Comparison of ENCODE assay signal across 12 cellular contexts in genomic region chr4:86556791-86557415, GRCh38. TPM values are rescaled to one million over a fixed set of nuclear protein-coding genes. Genes with fewer than 3 reads are reported as not detected.
DNase-seq lines count a peak whose midpoint lies in the region; ATAC-seq and TF ChIP-seq lines count a peak whose summit lies in the region.
"Had no signal": no experiment of that assay in that cellular context is flagged by ENCODE, and none has a peak within 500 bp of the region (broad histone marks: within the 10 kb centered on the region; RNA-seq: fewer than 3 reads in every experiment).

No MANE protein-coding gene starts in this region.

- H3K36me3 Mint-ChIP-seq in GM23338 (ENCODE audit: low read depth) = no peaks in the 10 kb centered on the region
- no peaks in the 10 kb centered on the region for H3K36me3 Mint-ChIP-seq in activated naive CD8-positive, alpha-beta T cell treated with anti-CD3 and anti-CD28 coated beads for 36 hours

- DNase-seq in Caki2 (ENCODE audit: low read depth) (peak; percentile 54), GM23338 (ENCODE audit: low spot score) (no peak), NB4 (ENCODE audit: low read depth) (peak; percentile 71), fibroblast of peridontal ligament (ENCODE audit: extremely low read depth) (peak; percentile 25), COR-L47 (lab: John Stamatoyannopoulos, UW) (no peak)
- DNase-seq in activated naive CD8-positive, alpha-beta T cell treated with anti-CD3 and anti-CD28 coated beads for 36 hours = no peak
- no peak for DNase-seq in stimulated activated naive CD8-positive, alpha-beta T cell treated with anti-CD3 and anti-CD28 coated beads, Interleukin-15, amount 100 ng/mL, for 72 hours
- DNase-seq in activated CD4-positive, alpha-beta T cell treated with anti-CD3 and anti-CD28 coated beads, Interleukin-2, amount 50 U/mL, for 1 hour = no peak
- DNase-seq: body of pancreas; left lung; stimulated activated CD4-positive, alpha-beta T cell treated with anti-CD3 and anti-CD28 coated beads, Interleukin-15, amount 100 ng/mL, for 24 hours; upper lobe of left lung had no signal

- H3K27ac ChIP-seq in GM23338 (ENCODE audit: low read depth) = no peak overlapping the region
- H3K27ac ChIP-seq: body of pancreas, left lung, upper lobe of left lung had no signal

- TF ChIP-seq CTCF in GM23338 (conservative IDR thresholded peaks at IDR 0.05; ENCODE audit: low read depth in 2 of 2) = no peak
- TF ChIP-seq CTCF in NB4 (IDR thresholded peaks at IDR 0.05; ENCODE audit: low read depth, low read length) = no peak

- no peak for TF ChIP-seq POLR2A in NB4 (IDR thresholded peaks at IDR 0.05; ENCODE audit: extremely low read depth, insufficient read length)

- H3K4me3 Mint-ChIP-seq in GM23338 = no peak overlapping the region
- no peak overlapping the region for H3K4me3 Mint-ChIP-seq in activated naive CD8-positive, alpha-beta T cell treated with anti-CD3 and anti-CD28 coated beads for 36 hours
- no peak overlapping the region for H3K4me3 Mint-ChIP-seq in stimulated activated naive CD8-positive, alpha-beta T cell treated with anti-CD3 and anti-CD28 coated beads, Interleukin-15, amount 100 ng/mL, for 72 hours

- no peaks in the 10 kb centered on the region for H3K27me3 ChIP-seq in GM23338 (ENCODE audit: insufficient read depth)
- H3K27me3 ChIP-seq: body of pancreas, upper lobe of left lung had no signal

- ATAC-seq in GM23338 = no peak
- no peak for ATAC-seq in stimulated activated naive CD8-positive, alpha-beta T cell treated with anti-CD3 and anti-CD28 coated beads, Interleukin-15, amount 100 ng/mL, for 72 hours
- ATAC-seq: body of pancreas, left lung had no signal

- 0 out of 2 replicates have a peak overlapping the region, but pooled peaks have one; percentile 7 for H3K27ac Mint-ChIP-seq in GM23338
- H3K27ac Mint-ChIP-seq in activated naive CD8-positive, alpha-beta T cell treated with anti-CD3 and anti-CD28 coated beads for 36 hours = no peak overlapping the region
- H3K27ac Mint-ChIP-seq in stimulated activated naive CD8-positive, alpha-beta T cell treated with anti-CD3 and anti-CD28 coated beads, Interleukin-15, amount 100 ng/mL, for 72 hours = no peak overlapping the region

- H4K20me1 ChIP-seq in GM23338 (replicated peaks; ENCODE audit: insufficient read depth) = no peaks in the 10 kb centered on the region

- H3K27me3 Mint-ChIP-seq in GM23338 (ENCODE audit: insufficient read depth, low read depth, poor library complexity) = no peaks in the 10 kb centered on the region
- H3K27me3 Mint-ChIP-seq in activated naive CD8-positive, alpha-beta T cell treated with anti-CD3 and anti-CD28 coated beads for 36 hours = peaks cover 3% of the 10 kb centered on the region
- no peaks in the 10 kb centered on the region for H3K27me3 Mint-ChIP-seq in stimulated activated naive CD8-positive, alpha-beta T cell treated with anti-CD3 and anti-CD28 coated beads, Interleukin-15, amount 100 ng/mL, for 72 hours

- H3K9me3 Mint-ChIP-seq in GM23338 = no peaks in the 10 kb centered on the region
- H3K9me3 Mint-ChIP-seq in activated naive CD8-positive, alpha-beta T cell treated with anti-CD3 and anti-CD28 coated beads for 36 hours = no peaks in the 10 kb centered on the region
- no peaks in the 10 kb centered on the region for H3K9me3 Mint-ChIP-seq in stimulated activated naive CD8-positive, alpha-beta T cell treated with anti-CD3 and anti-CD28 coated beads, Interleukin-15, amount 100 ng/mL, for 72 hours

- no peaks in the 10 kb centered on the region for H3K36me3 ChIP-seq in GM23338 (ENCODE audit: insufficient read depth)
- H3K36me3 ChIP-seq: left lung, upper lobe of left lung had no signal

- in situ Hi-C loops in Caki2 (cut with HindIII; ENCODE audit: low pct_unique_long_range_greater_than_20kb, low sequenced_read_pairs) = no loop called here

- no peaks in the 10 kb centered on the region for H3K4me1 Mint-ChIP-seq in GM23338
- peaks cover 2% of the 10 kb centered on the region for H3K4me1 Mint-ChIP-seq in activated naive CD8-positive, alpha-beta T cell treated with anti-CD3 and anti-CD28 coated beads for 36 hours
- H3K4me1 Mint-ChIP-seq in stimulated activated naive CD8-positive, alpha-beta T cell treated with anti-CD3 and anti-CD28 coated beads, Interleukin-15, amount 100 ng/mL, for 72 hours = no peaks in the 10 kb centered on the region

- H3K79me2 ChIP-seq in GM23338 (replicated peaks; ENCODE audit: insufficient read depth) = no peaks in the 10 kb centered on the region

- H3K4me2 ChIP-seq in GM23338 = no peak overlapping the region

- no peak overlapping the region for H2AFZ ChIP-seq in GM23338

- no peaks in the 10 kb centered on the region for H3K4me1 ChIP-seq in GM23338 (ENCODE audit: insufficient read depth)
- H3K4me1 ChIP-seq: body of pancreas had no signal

- no peaks in the 10 kb centered on the region for H3K9me2 ChIP-seq in GM23338 (ENCODE audit: insufficient read depth)

- no peaks in the 10 kb centered on the region for H3F3A ChIP-seq in GM23338 (replicated peaks; ENCODE audit: low read depth)

- H3K4me3 ChIP-seq in GM23338 = no peak overlapping the region
- peak overlapping the region; percentile 13 for H3K4me3 ChIP-seq in NB4 (ENCODE audit: low read depth, low read length)
- H3K4me3 ChIP-seq: body of pancreas, left lung, upper lobe of left lung had no signal

TF ChIP-seq in GM23338, 12 proteins besides CTCF, POLR2A, EP300 and RAD21:
- TF ChIP-seq, protein P1, sequence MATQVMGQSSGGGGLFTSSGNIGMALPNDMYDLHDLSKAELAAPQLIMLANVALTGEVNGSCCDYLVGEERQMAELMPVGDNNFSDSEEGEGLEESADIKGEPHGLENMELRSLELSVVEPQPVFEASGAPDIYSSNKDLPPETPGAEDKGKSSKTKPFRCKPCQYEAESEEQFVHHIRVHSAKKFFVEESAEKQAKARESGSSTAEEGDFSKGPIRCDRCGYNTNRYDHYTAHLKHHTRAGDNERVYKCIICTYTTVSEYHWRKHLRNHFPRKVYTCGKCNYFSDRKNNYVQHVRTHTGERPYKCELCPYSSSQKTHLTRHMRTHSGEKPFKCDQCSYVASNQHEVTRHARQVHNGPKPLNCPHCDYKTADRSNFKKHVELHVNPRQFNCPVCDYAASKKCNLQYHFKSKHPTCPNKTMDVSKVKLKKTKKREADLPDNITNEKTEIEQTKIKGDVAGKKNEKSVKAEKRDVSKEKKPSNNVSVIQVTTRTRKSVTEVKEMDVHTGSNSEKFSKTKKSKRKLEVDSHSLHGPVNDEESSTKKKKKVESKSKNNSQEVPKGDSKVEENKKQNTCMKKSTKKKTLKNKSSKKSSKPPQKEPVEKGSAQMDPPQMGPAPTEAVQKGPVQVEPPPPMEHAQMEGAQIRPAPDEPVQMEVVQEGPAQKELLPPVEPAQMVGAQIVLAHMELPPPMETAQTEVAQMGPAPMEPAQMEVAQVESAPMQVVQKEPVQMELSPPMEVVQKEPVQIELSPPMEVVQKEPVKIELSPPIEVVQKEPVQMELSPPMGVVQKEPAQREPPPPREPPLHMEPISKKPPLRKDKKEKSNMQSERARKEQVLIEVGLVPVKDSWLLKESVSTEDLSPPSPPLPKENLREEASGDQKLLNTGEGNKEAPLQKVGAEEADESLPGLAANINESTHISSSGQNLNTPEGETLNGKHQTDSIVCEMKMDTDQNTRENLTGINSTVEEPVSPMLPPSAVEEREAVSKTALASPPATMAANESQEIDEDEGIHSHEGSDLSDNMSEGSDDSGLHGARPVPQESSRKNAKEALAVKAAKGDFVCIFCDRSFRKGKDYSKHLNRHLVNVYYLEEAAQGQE (IDR thresholded peaks at IDR 0.05; ENCODE audit: unreplicated experiment) = no peak
- no peak for TF ChIP-seq ZNF331 (CRISPR knock-in tag; IDR thresholded peaks at IDR 0.05; ENCODE audit: low read depth)
- TF ChIP-seq ZNF114 (CRISPR knock-in tag; IDR thresholded peaks at IDR 0.05) = no peak
- TF ChIP-seq POLR2AphosphoS5 (IDR thresholded peaks at IDR 0.05; ENCODE audit: low read depth) = no peak
- no peak for TF ChIP-seq CREB1 (CRISPR knock-in tag; IDR thresholded peaks at IDR 0.05; ENCODE audit: low read depth)
- TF ChIP-seq EZH2 (IDR thresholded peaks at IDR 0.05; ENCODE audit: low read depth, unreplicated experiment) = no peak
- no peak for TF ChIP-seq JUNB (IDR thresholded peaks at IDR 0.05; ENCODE audit: unreplicated experiment)
- no peak for TF ChIP-seq STAT1 (IDR thresholded peaks at IDR 0.05; ENCODE audit: unreplicated experiment)
- TF ChIP-seq NANOG (IDR thresholded peaks at IDR 0.05; ENCODE audit: borderline replicate concordance) = no peak
- TF ChIP-seq EZH2phosphoT487 (IDR thresholded peaks at IDR 0.05; ENCODE audit: unreplicated experiment) = no peak
TF ChIP-seq in GM23338: peak in this region for 0.

RNA-seq across cellular contexts. Expression of gene PTPN13, which starts 37.2 kb away (rescaled TPM):
- 6.8 and 15.4 TPM in 2 replicates for total RNA-seq in Caki2 (2014; rRNA removed; shearing (Covaris generic); ENCODE audit: low replicate concordance)
- total RNA-seq in GM23338 (2014; rRNA removed; shearing (Covaris generic)) = 45.1 and 49.9 TPM in 2 replicates
- 11.5 and 12.6 TPM in 2 replicates for polyA plus RNA-seq in GM23338 (2016; fragmentation: Nextera tagmentation; extraction: Ambion mirVana)
- total RNA-seq in activated naive CD8-positive, alpha-beta T cell treated with anti-CD3 and anti-CD28 coated beads for 36 hours = under 1 TPM; 0.02 to 0.10 TPM

Comparison
In these comparisons a context has a peak if more than half of its experiments do, and no peak if none do; other contexts are left out.
1. DNase-seq: peak in Caki2 (single experiment), NB4 (single experiment) and fibroblast of peridontal ligament (single experiment); none in GM23338 (single experiment), activated naive CD8-positive, alpha-beta T cell treated with anti-CD3 and anti-CD28 coated beads for 36 hours (single experiment), COR-L47 (single experiment), stimulated activated naive CD8-positive, alpha-beta T cell treated with anti-CD3 and anti-CD28 coated beads, Interleukin-15, amount 100 ng/mL, for 72 hours (0 of 2) and activated CD4-positive, alpha-beta T cell treated with anti-CD3 and anti-CD28 coated beads, Interleukin-2, amount 50 U/mL, for 1 hour (single experiment).